2 cellular contexts compared by ENCODE assay signal in the genomic region with DNA sequence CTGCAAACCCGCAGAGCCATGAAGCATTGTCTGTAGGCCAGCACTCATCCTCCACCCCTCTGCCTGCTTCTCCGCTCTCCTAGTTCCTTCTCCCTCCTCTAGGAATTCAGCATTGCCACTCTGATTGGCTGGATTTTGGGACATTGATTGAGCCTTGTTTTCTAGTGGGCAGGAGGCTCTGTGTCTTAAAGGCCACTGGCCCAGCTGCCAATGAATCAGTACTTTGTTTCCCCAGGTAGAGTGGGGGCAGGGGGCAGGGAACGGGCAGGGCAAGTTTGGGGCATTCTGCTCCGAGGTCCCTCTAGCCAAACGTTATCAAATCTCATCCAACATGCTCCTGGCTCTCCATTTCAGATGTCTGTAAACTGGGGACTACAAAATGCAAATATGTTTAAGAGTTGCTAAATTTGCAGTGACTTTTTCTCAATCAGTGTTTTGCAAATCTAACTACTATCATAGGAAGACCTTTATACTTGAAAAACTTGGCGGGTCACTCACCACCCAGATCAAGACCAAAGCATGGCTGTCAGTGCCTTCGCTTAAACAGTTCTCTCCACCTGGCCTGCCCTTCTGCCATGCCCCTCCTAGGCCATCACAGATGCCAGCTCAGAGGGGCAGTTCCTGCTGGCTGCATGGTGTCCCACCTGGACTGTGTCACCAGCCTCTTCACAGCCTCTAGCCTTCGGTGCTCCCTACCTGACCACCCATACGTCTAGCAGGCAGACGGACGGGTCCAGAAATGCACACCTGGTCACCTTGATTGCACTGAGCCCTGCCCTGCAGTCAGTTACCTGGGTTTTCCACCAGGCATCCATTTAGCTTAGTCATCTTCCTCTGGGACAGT.
TF ChIP-seq lines count a peak whose summit lies in the region.

No MANE protein-coding gene starts in this region.

TF ChIP-seq in WTC11, 78 proteins besides CTCF, POLR2A, EP300 and RAD21:
- TF ChIP-seq ZNF317 (CRISPR knock-in tag; IDR thresholded peaks at IDR 0.05; ENCODE audit: borderline replicate concordance, low read depth) = peak; percentile 60; the same call in 1 of the 2 replicates
- TF ChIP-seq, protein P1, sequence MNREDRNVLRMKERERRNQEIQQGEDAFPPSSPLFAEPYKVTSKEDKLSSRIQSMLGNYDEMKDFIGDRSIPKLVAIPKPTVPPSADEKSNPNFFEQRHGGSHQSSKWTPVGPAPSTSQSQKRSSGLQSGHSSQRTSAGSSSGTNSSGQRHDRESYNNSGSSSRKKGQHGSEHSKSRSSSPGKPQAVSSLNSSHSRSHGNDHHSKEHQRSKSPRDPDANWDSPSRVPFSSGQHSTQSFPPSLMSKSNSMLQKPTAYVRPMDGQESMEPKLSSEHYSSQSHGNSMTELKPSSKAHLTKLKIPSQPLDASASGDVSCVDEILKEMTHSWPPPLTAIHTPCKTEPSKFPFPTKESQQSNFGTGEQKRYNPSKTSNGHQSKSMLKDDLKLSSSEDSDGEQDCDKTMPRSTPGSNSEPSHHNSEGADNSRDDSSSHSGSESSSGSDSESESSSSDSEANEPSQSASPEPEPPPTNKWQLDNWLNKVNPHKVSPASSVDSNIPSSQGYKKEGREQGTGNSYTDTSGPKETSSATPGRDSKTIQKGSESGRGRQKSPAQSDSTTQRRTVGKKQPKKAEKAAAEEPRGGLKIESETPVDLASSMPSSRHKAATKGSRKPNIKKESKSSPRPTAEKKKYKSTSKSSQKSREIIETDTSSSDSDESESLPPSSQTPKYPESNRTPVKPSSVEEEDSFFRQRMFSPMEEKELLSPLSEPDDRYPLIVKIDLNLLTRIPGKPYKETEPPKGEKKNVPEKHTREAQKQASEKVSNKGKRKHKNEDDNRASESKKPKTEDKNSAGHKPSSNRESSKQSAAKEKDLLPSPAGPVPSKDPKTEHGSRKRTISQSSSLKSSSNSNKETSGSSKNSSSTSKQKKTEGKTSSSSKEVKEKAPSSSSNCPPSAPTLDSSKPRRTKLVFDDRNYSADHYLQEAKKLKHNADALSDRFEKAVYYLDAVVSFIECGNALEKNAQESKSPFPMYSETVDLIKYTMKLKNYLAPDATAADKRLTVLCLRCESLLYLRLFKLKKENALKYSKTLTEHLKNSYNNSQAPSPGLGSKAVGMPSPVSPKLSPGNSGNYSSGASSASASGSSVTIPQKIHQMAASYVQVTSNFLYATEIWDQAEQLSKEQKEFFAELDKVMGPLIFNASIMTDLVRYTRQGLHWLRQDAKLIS (CRISPR knock-in tag; IDR thresholded peaks at IDR 0.05; ENCODE audit: borderline replicate concordance) = no peak
- TF ChIP-seq NFYB (CRISPR knock-in tag; conservative IDR thresholded peaks at IDR 0.05; ENCODE audit: low read depth) = peak; percentile 57

TF ChIP-seq in HepG2, 621 proteins besides CTCF, POLR2A, EP300 and RAD21:
- TF ChIP-seq ZNF292 (CRISPR knock-in tag; IDR thresholded peaks at IDR 0.05; ENCODE audit: borderline replicate concordance, low read depth) = no peak
- TF ChIP-seq MAFK (conservative IDR thresholded peaks at IDR 0.05 in 1 of 2, IDR thresholded peaks at IDR 0.05 in 1 of 2; ENCODE audit: low read length in 2 of 2) = 0 out of 4 replicates have a peak, but pooled peaks of 1 of the 2 experiments have one; percentile 6
- TF ChIP-seq, protein P2, sequence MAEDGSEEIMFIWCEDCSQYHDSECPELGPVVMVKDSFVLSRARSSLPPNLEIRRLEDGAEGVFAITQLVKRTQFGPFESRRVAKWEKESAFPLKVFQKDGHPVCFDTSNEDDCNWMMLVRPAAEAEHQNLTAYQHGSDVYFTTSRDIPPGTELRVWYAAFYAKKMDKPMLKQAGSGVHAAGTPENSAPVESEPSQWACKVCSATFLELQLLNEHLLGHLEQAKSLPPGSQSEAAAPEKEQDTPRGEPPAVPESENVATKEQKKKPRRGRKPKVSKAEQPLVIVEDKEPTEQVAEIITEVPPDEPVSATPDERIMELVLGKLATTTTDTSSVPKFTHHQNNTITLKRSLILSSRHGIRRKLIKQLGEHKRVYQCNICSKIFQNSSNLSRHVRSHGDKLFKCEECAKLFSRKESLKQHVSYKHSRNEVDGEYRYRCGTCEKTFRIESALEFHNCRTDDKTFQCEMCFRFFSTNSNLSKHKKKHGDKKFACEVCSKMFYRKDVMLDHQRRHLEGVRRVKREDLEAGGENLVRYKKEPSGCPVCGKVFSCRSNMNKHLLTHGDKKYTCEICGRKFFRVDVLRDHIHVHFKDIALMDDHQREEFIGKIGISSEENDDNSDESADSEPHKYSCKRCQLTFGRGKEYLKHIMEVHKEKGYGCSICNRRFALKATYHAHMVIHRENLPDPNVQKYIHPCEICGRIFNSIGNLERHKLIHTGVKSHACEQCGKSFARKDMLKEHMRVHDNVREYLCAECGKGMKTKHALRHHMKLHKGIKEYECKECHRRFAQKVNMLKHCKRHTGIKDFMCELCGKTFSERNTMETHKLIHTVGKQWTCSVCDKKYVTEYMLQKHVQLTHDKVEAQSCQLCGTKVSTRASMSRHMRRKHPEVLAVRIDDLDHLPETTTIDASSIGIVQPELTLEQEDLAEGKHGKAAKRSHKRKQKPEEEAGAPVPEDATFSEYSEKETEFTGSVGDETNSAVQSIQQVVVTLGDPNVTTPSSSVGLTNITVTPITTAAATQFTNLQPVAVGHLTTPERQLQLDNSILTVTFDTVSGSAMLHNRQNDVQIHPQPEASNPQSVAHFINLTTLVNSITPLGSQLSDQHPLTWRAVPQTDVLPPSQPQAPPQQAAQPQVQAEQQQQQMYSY (CRISPR knock-in tag; IDR thresholded peaks at IDR 0.05) = no peak
- no peak for TF ChIP-seq ZNF121 (CRISPR knock-in tag; IDR thresholded peaks at IDR 0.05)
- no peak for TF ChIP-seq ZFP90 (CRISPR knock-in tag; IDR thresholded peaks at IDR 0.05; ENCODE audit: borderline replicate concordance)
- no peak for TF ChIP-seq ERF (CRISPR knock-in tag; IDR thresholded peaks at IDR 0.05)
- 0 out of 2 replicates have a peak, but pooled peaks have one; percentile 14 for TF ChIP-seq JUNB (CRISPR knock-in tag; IDR thresholded peaks at IDR 0.05; ENCODE audit: borderline replicate concordance)
- no peak for TF ChIP-seq KLF15 (CRISPR knock-in tag; IDR thresholded peaks at IDR 0.05; ENCODE audit: borderline replicate concordance)
- no peak for TF ChIP-seq RXRB (CRISPR knock-in tag; IDR thresholded peaks at IDR 0.05; ENCODE audit: borderline replicate concordance)
- no peak for TF ChIP-seq HNF4A (CRISPR knock-in tag; IDR thresholded peaks at IDR 0.05)
- TF ChIP-seq USF2 (IDR thresholded peaks at IDR 0.05; ENCODE audit: low read depth, low read length) = no peak
- no peak for TF ChIP-seq USF2 (CRISPR knock-in tag; IDR thresholded peaks at IDR 0.05; ENCODE audit: borderline replicate concordance)
- TF ChIP-seq NFE2L2 (IDR thresholded peaks at IDR 0.05; ENCODE audit: low read length) = 0 out of 2 replicates have a peak, but pooled peaks have one; percentile 42
